Comparison of ENCODE assay signal across 8 cellular contexts in the genomic region with DNA sequence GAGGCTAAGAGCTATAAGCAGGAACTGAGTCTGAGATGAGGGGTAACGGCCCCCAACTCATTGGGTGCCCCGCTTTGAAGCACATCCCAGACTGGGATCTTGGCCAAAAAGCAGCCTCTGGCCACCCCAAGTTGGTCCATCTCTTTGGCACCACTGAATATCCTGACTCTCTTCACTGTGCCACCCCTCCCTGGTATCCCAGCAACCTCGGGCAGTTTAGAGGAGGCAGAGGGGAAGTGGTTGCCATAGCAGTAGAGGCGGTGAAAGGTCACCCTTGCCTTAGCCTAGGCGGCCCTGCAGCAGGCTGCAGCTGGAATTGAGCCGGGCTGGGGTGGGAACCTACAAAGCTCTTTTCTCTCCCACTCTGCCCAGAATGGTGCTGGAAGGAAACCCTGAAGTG. TPM values are rescaled to one million over a fixed set of nuclear protein-coding genes. Genes with fewer than 3 reads are reported as not detected.
DNase-seq lines count a peak whose midpoint lies in the region; ATAC-seq, FAIRE-seq and TF ChIP-seq lines count a peak whose summit lies in the region.

No MANE protein-coding gene starts in this region.

- H3K9ac ChIP-seq in mesendoderm (ENCODE audit: low read length), result peak overlapping the region; percentile 69

- H3K4me3 ChIP-seq in mesendoderm (ENCODE audit: low read length), result no peak overlapping the region

- H3K36me3 ChIP-seq in mesendoderm (ENCODE audit: control insufficient read depth, insufficient read depth, low read length), result no peaks in the 10 kb centered on the region

- H3K79me2 ChIP-seq in mesendoderm (ENCODE audit: control insufficient read depth, insufficient read depth, low read length), result no peaks in the 10 kb centered on the region

- peak overlapping the region; percentile 85 for H3K56ac ChIP-seq in mesendoderm (ENCODE audit: low read length)

- no peak overlapping the region for H2AK5ac ChIP-seq in mesendoderm (ENCODE audit: low read length)

- TF ChIP-seq POLR2A in GM12891 (IDR thresholded peaks at IDR 0.05; ENCODE audit: low read depth, low read length), result no peak

- ATAC-seq in GM19452 (IDR thresholded peaks at IDR 0.05; ENCODE audit: unreplicated experiment) (no peak), HG03457 (IDR thresholded peaks at IDR 0.05; ENCODE audit: unreplicated experiment) (no peak)

- H2BK120ac ChIP-seq in mesendoderm (ENCODE audit: low read depth, low read length), result no peak overlapping the region

- H3K18ac ChIP-seq in mesendoderm (ENCODE audit: low read length), result no peak overlapping the region

- H3K27ac ChIP-seq in mesendoderm (ENCODE audit: low read depth, low read length), result no peak overlapping the region

- no peak overlapping the region for H4K8ac ChIP-seq in mesendoderm (ENCODE audit: low read depth, low read length)

- H3K36me3 Mint-ChIP-seq in brain, result peaks cover 7% of the 10 kb centered on the region

- peaks cover 3% of the 10 kb centered on the region for H3K27me3 Mint-ChIP-seq in brain

- peaks cover 35% of the 10 kb centered on the region for H3K4me1 Mint-ChIP-seq in brain

- H3K4me3 Mint-ChIP-seq in brain, result peak overlapping the region; percentile 89 to 96 (median 95)

- H3K4ac ChIP-seq in mesendoderm (ENCODE audit: low read depth, low read length), result no peak overlapping the region

- H3K4me2 ChIP-seq in mesendoderm (ENCODE audit: low read length), result peak overlapping the region; percentile 84

- no peak for FAIRE-seq in GM12891 (lab: Jason Lieb, UNC)

- no peak for TF ChIP-seq CTCF in brain (conservative IDR thresholded peaks at IDR 0.05)

- H4K5ac ChIP-seq in mesendoderm (ENCODE audit: low read length), result no peak overlapping the region

- H2BK5ac ChIP-seq in mesendoderm (ENCODE audit: low read length), result no peak overlapping the region

- peaks cover 5 to 9% (median 7%) of the 10 kb centered on the region in 5 experiments for H3K9me3 Mint-ChIP-seq in brain

- no peaks in the 10 kb centered on the region for H3K27me3 ChIP-seq in mesendoderm (ENCODE audit: insufficient read depth, low read length, poor library complexity)

- no peaks in the 10 kb centered on the region for H3K79me1 ChIP-seq in mesendoderm (ENCODE audit: low read length)

- no peak overlapping the region for H2BK15ac ChIP-seq in mesendoderm (replicated peaks; ENCODE audit: low read depth)

- H3K4me1 ChIP-seq in mesendoderm (ENCODE audit: control insufficient read depth, low read depth, low read length), result peaks cover 8% of the 10 kb centered on the region

- WGBS in mesendoderm (ENCODE audit: extremely low coverage, insufficient coverage, low lambda C conversion rate), result no CpG with 5 or more reads among the region's 6 CpGs

- H3K23ac ChIP-seq in mesendoderm (ENCODE audit: low read length), result no peak overlapping the region

- DNase-seq in NCI-H82 (lab: John Stamatoyannopoulos, UW) (peak; percentile 20), NCI-H82 treated with DMSO at 0.1 percent for 48 hours (lab: John Stamatoyannopoulos, UW; ENCODE audit: unreplicated experiment) (no peak), NCI-H748 (lab: John Stamatoyannopoulos, UW; ENCODE audit: unreplicated experiment) (peak; percentile 70), mesendoderm (peak; percentile 52), GM12891 (ENCODE audit: insufficient read length, low spot score) (no peak)

- peak overlapping the region; percentile 56 to 94 (median 88) for H3K27ac Mint-ChIP-seq in brain

TF ChIP-seq in GM12891, 5 proteins besides CTCF, POLR2A, EP300 and RAD21:
- TF ChIP-seq TAF1 (IDR thresholded peaks at IDR 0.05; ENCODE audit: low read depth, low read length), result no peak
- no peak for TF ChIP-seq PAX5 (IDR thresholded peaks at IDR 0.05; ENCODE audit: insufficient read depth, low read length, severe bottlenecking)
- TF ChIP-seq POLR2AphosphoS5 (IDR thresholded peaks at IDR 0.05; ENCODE audit: low read depth, low read length), result no peak
- no peak for TF ChIP-seq SPI1 (IDR thresholded peaks at IDR 0.05; ENCODE audit: low read depth, low read length)
- no peak for TF ChIP-seq POU2F2 (IDR thresholded peaks at IDR 0.05; ENCODE audit: low read depth, low read length)

RNA-seq across cellular contexts. Expression of gene PELI3, which starts 1.1 kb away (rescaled TPM):
- 27.7 TPM for polyA plus RNA-seq in brain (ENCODE audit: insufficient read depth, low read depth, low replicate concordance)
- polyA plus RNA-seq in mesendoderm (2013, experiment 1 of 2), result 3.1 TPM
- polyA plus RNA-seq in mesendoderm (2013, experiment 2 of 2), result 3.4 TPM
- polyA plus RNA-seq in GM12891 (2012; ENCODE audit: low read depth, missing spikeins), result 0.73 TPM

RNA-seq across cellular contexts. Expression of gene DPP3, which starts 12.5 kb away (rescaled TPM):
- 64.5 TPM for polyA plus RNA-seq in brain (ENCODE audit: insufficient read depth, low read depth, low replicate concordance)
- 37.0 TPM for polyA plus RNA-seq in mesendoderm (2013, experiment 1 of 2)
- polyA plus RNA-seq in mesendoderm (2013, experiment 2 of 2), result 37.5 TPM
- 44.4 TPM for polyA plus RNA-seq in GM12891 (2012; ENCODE audit: low read depth, missing spikeins)

RNA-seq across cellular contexts. Expression of gene MRPL11, which starts 29.1 kb away (rescaled TPM):
- 75.6 TPM for polyA plus RNA-seq in brain (ENCODE audit: insufficient read depth, low read depth, low replicate concordance)
- 214 TPM for polyA plus RNA-seq in mesendoderm (2013, experiment 1 of 2)
- polyA plus RNA-seq in mesendoderm (2013, experiment 2 of 2), result 214 TPM
- 106 TPM for polyA plus RNA-seq in GM12891 (2012; ENCODE audit: low read depth, missing spikeins)

RNA-seq across cellular contexts. Expression of gene BBS1, which starts 42.7 kb away (rescaled TPM):
- polyA plus RNA-seq in brain (ENCODE audit: insufficient read depth, low read depth, low replicate concordance), result 53.7 TPM
- 9.1 TPM for polyA plus RNA-seq in mesendoderm (2013, experiment 1 of 2)
- 9.0 TPM for polyA plus RNA-seq in mesendoderm (2013, experiment 2 of 2)
- polyA plus RNA-seq in GM12891 (2012; ENCODE audit: low read depth, missing spikeins), result 9.9 TPM

RNA-seq across cellular contexts. Expression of gene NPAS4, which starts 46.9 kb away (rescaled TPM):
- polyA plus RNA-seq in brain (ENCODE audit: insufficient read depth, low read depth, low replicate concordance), result not detected
- 0.51 TPM for polyA plus RNA-seq in mesendoderm (2013, experiment 1 of 2)
- polyA plus RNA-seq in mesendoderm (2013, experiment 2 of 2), result 0.32 TPM
- polyA plus RNA-seq in GM12891 (2012; ENCODE audit: low read depth, missing spikeins), result 0.15 TPM

Comparison
In these comparisons a context has a peak if more than half of its experiments do, and no peak if none do; other contexts are left out.
1. DNase-seq: peak in NCI-H82 (single experiment), NCI-H748 (single experiment) and mesendoderm (single experiment); none in NCI-H82 treated with DMSO at 0.1 percent for 48 hours (single experiment) and GM12891 (single experiment).